In genomic region chr10:96616961-96617360, GRCh38 we compare ENCODE assay signal across 24 cellular contexts. TPM values are rescaled to one million over a fixed set of nuclear protein-coding genes. Genes with fewer than 3 reads are reported as not detected.
A peak's percentile ranks its signal among the peaks of the same experiment; 100 is the strongest.
DNase-seq lines count a peak whose midpoint lies in the region; ATAC-seq and TF ChIP-seq lines count a peak whose summit lies in the region.
"Had no signal": no experiment of that assay in that cellular context is flagged by ENCODE, and none has a peak within 500 bp of the region (broad histone marks: within the 10 kb centered on the region; RNA-seq: fewer than 3 reads in every experiment).

No MANE protein-coding gene starts in this region.

- H3K27me3 Mint-ChIP-seq in chondrocyte (ENCODE audit: low read depth) = no peaks in the 10 kb centered on the region
- H3K27me3 Mint-ChIP-seq: B cell had no signal

- ATAC-seq in stimulated activated effector memory CD8-positive, alpha-beta T cell treated with anti-CD3 and anti-CD28 coated beads, Interleukin-12 subunit alpha, Interleukin-12 subunit beta, amount 100 ng/mL, for 72 hours = no peak
- no peak for ATAC-seq in GM19397 (IDR thresholded peaks at IDR 0.05; ENCODE audit: unreplicated experiment)

- TF ChIP-seq CTCF in C4-2B (conservative IDR thresholded peaks at IDR 0.05) (no peak), VCaP (conservative IDR thresholded peaks at IDR 0.05) (no peak), chondrocyte (IDR thresholded peaks at IDR 0.05) (no peak)

- no peaks in the 10 kb centered on the region for H3K9me3 Mint-ChIP-seq in stimulated activated effector memory CD8-positive, alpha-beta T cell treated with anti-CD3 and anti-CD28 coated beads, Interleukin-12 subunit alpha, Interleukin-12 subunit beta, amount 100 ng/mL, for 72 hours
- H3K9me3 Mint-ChIP-seq in chondrocyte (ENCODE audit: low read depth) = no peaks in the 10 kb centered on the region
- H3K9me3 Mint-ChIP-seq: CD14-positive monocyte had no signal

- H3K27ac ChIP-seq in C4-2B = peak overlapping the region; percentile 58
- H3K27ac ChIP-seq in VCaP = peak overlapping the region; percentile 87; the same call in 1 of the 2 replicates
- H3K27ac ChIP-seq: 22Rv1, SJSA1 had no signal

- H3K4me1 Mint-ChIP-seq in stimulated activated effector memory CD8-positive, alpha-beta T cell treated with anti-CD3 and anti-CD28 coated beads, Interleukin-12 subunit alpha, Interleukin-12 subunit beta, amount 100 ng/mL, for 72 hours = peaks cover 13% of the 10 kb centered on the region
- H3K4me1 Mint-ChIP-seq in chondrocyte (ENCODE audit: low read depth) = peaks cover 21% of the 10 kb centered on the region
- H3K4me1 Mint-ChIP-seq: B cell, CD14-positive monocyte had no signal

- H3K4me3 Mint-ChIP-seq in stimulated activated effector memory CD8-positive, alpha-beta T cell treated with anti-CD3 and anti-CD28 coated beads, Interleukin-12 subunit alpha, Interleukin-12 subunit beta, amount 100 ng/mL, for 72 hours = no peak overlapping the region
- H3K4me3 Mint-ChIP-seq in chondrocyte (ENCODE audit: unreplicated experiment) = no peak overlapping the region
- H3K4me3 Mint-ChIP-seq: B cell, CD14-positive monocyte had no signal

- H3K36me3 Mint-ChIP-seq in stimulated activated effector memory CD8-positive, alpha-beta T cell treated with anti-CD3 and anti-CD28 coated beads, Interleukin-12 subunit alpha, Interleukin-12 subunit beta, amount 100 ng/mL, for 72 hours = peaks cover 69% of the 10 kb centered on the region
- H3K36me3 Mint-ChIP-seq in chondrocyte (ENCODE audit: low read depth) = peaks cover 10% of the 10 kb centered on the region

- DNase-seq in DMS53 (lab: John Stamatoyannopoulos, UW) (peak; percentile 30), DMS53 treated with DMSO at 0.1 percent for 48 hours (lab: John Stamatoyannopoulos, UW; ENCODE audit: unreplicated experiment) (no peak), NCI-H345 (lab: John Stamatoyannopoulos, UW) (no peak), chondrocyte (ENCODE audit: low spot score) (no peak)
- no peak for DNase-seq in stimulated activated effector memory CD8-positive, alpha-beta T cell treated with anti-CD3 and anti-CD28 coated beads, Interleukin-12 subunit alpha, Interleukin-12 subunit beta, amount 100 ng/mL, for 72 hours (ENCODE audit: low spot score in 2 of 2)
- DNase-seq: GF-D8, Karpas-422, NCI-H1092, NCI-H1436, NCI-H187, NCI-H2081 treated with DMSO at 0.1 percent for 48 hours, NCI-H2171, NCI-H226, NCI-H510A treated with DMSO at 0.1 percent for 48 hours, NCI-H82, Right ventricle myocardium superior, RPMI8226 had no signal

- H3K27ac Mint-ChIP-seq in stimulated activated effector memory CD8-positive, alpha-beta T cell treated with anti-CD3 and anti-CD28 coated beads, Interleukin-12 subunit alpha, Interleukin-12 subunit beta, amount 100 ng/mL, for 72 hours = peak overlapping the region; percentile 15
- no peak overlapping the region for H3K27ac Mint-ChIP-seq in chondrocyte (ENCODE audit: unreplicated experiment)
- H3K27ac Mint-ChIP-seq: B cell had no signal

RNA-seq across cellular contexts. Expression of gene TM9SF3, which starts 30.1 kb away (rescaled TPM):
- 178 to 192 TPM (median 189 TPM) in 3 replicates for total RNA-seq in chondrocyte
